ENCODE assay signal across 8 cellular contexts in the genomic region with DNA sequence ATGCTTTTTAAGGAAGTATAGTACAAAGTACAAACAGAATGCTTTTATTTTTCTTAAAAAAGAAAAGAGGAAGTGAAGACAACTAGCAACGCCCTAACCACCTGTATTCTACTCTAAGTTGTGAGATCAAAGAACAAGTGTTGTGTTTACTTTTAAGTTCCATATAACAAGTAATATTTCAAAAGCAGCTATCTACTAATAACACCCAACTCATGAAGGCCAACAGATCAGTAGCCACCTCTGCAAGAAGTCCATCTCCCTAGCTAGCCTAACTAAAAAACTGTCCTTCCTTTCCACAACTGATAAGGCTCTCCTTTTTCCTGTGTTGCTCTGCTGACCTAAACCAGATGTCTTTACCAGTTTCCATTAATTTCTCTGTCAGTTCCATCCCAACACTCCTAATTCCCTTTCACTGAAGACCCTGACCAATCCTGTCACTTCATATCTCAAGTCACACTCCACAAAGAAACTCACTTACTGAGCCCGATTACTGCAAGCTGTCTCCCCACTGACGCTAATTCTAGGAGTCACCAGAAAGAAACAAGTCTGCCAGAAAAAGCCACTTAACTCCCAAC. TPM values are rescaled to one million over a fixed set of nuclear protein-coding genes. Genes with fewer than 3 reads are reported as not detected.
DNase-seq lines count a peak whose midpoint lies in the region; ATAC-seq and TF ChIP-seq lines count a peak whose summit lies in the region.

No MANE protein-coding gene starts in this region.

- H3K4me3 ChIP-seq in neural progenitor cell (no peak overlapping the region), body of pancreas (no peak overlapping the region)

- H3K27ac Mint-ChIP-seq in activated naive CD4-positive, alpha-beta T cell treated with anti-CD3 and anti-CD28 coated beads for 36 hours: peak overlapping the region; percentile 84
- H3K27ac Mint-ChIP-seq in neural progenitor cell: no peak overlapping the region

- H3K27ac ChIP-seq in neural progenitor cell (no peak overlapping the region), body of pancreas (peak overlapping the region in 1 of 4 donors; percentile 3)

- ATAC-seq in HG03025 (IDR thresholded peaks at IDR 0.05; ENCODE audit: low FRiP score, unreplicated experiment): peak; percentile 72
- ATAC-seq in body of pancreas: no peak

- DNase-seq in activated naive CD4-positive, alpha-beta T cell treated with anti-CD3 and anti-CD28 coated beads for 36 hours: no peak
- no peak for DNase-seq in activated naive CD4-positive, alpha-beta T cell (lab: John Stamatoyannopoulos, UW)
- DNase-seq in SIG-M5 treated with dmso at 0.1 percent for 504 hours (lab: John Stamatoyannopoulos, UW; ENCODE audit: unreplicated experiment): peak; percentile 82
- peak; percentile 2 for DNase-seq in neural progenitor cell (ENCODE audit: low spot score)
- no peak for DNase-seq in AG20443 (ENCODE audit: low spot score)
- no peak for DNase-seq in activated CD4-positive, alpha-beta T cell treated with anti-CD3 and anti-CD28 coated beads, Interleukin-2, amount 50 U/mL, for 1 hour
- DNase-seq in body of pancreas: no peak

- peaks cover 4% of the 10 kb centered on the region for H3F3A ChIP-seq in neural progenitor cell (ENCODE audit: low read depth)

- peaks cover 36% of the 10 kb centered on the region for H3K36me3 Mint-ChIP-seq in activated naive CD4-positive, alpha-beta T cell treated with anti-CD3 and anti-CD28 coated beads for 36 hours (ENCODE audit: low read depth)
- peaks cover 33% of the 10 kb centered on the region for H3K36me3 Mint-ChIP-seq in neural progenitor cell

- TF ChIP-seq POLR2A in body of pancreas (IDR thresholded peaks at IDR 0.05): no peak

- no peak overlapping the region for H3K4me2 ChIP-seq in neural progenitor cell

- H3K9me3 Mint-ChIP-seq in activated naive CD4-positive, alpha-beta T cell treated with anti-CD3 and anti-CD28 coated beads for 36 hours: no peaks in the 10 kb centered on the region
- H3K9me3 Mint-ChIP-seq in neural progenitor cell: peaks cover 4% of the 10 kb centered on the region

- H2AFZ ChIP-seq in neural progenitor cell (replicated peaks): no peak overlapping the region

- H3K27me3 Mint-ChIP-seq in activated naive CD4-positive, alpha-beta T cell treated with anti-CD3 and anti-CD28 coated beads for 36 hours (ENCODE audit: low read depth): no peaks in the 10 kb centered on the region
- H3K27me3 Mint-ChIP-seq in neural progenitor cell (ENCODE audit: insufficient read depth, low read depth): no peaks in the 10 kb centered on the region

- peaks cover 14% of the 10 kb centered on the region for H4K20me1 ChIP-seq in neural progenitor cell (ENCODE audit: low read depth)

- no peak for TF ChIP-seq CTCF in neural progenitor cell (IDR thresholded peaks at IDR 0.05)
- TF ChIP-seq CTCF in body of pancreas (IDR thresholded peaks at IDR 0.05): no peak

- H3K9me3 ChIP-seq in neural progenitor cell (ENCODE audit: low read depth): no peaks in the 10 kb centered on the region
- H3K9me3 ChIP-seq in body of pancreas: no peaks in the 10 kb centered on the region

- no peak overlapping the region for H3K9ac ChIP-seq in neural progenitor cell

- H3K4me1 ChIP-seq in neural progenitor cell (no peaks in the 10 kb centered on the region), body of pancreas (peaks cover 18% of the 10 kb centered on the region)

- WGBS in body of pancreas, 2 donors: 45 to 55% methylated on average over 3 of the region's 3 CpGs

- H3K79me2 ChIP-seq in neural progenitor cell (ENCODE audit: low read depth): peaks cover 94% of the 10 kb centered on the region

- intact Hi-C loops in activated naive CD4-positive, alpha-beta T cell treated with anti-CD3 and anti-CD28 coated beads for 36 hours (cut with micrococcal nuclease): no loop called here
- intact Hi-C loops in body of pancreas (cut with DNase I): no loop called here

- no peak overlapping the region for H3K4me3 Mint-ChIP-seq in activated naive CD4-positive, alpha-beta T cell treated with anti-CD3 and anti-CD28 coated beads for 36 hours
- no peak overlapping the region for H3K4me3 Mint-ChIP-seq in neural progenitor cell

- peaks cover 52% of the 10 kb centered on the region for H3K4me1 Mint-ChIP-seq in activated naive CD4-positive, alpha-beta T cell treated with anti-CD3 and anti-CD28 coated beads for 36 hours (ENCODE audit: low read depth)
- no peaks in the 10 kb centered on the region for H3K4me1 Mint-ChIP-seq in neural progenitor cell

- CTCF ChIA-PET in activated naive CD4-positive, alpha-beta T cell treated with anti-CD3 and anti-CD28 coated beads for 36 hours (lab: Charles Lee): interaction anchor here (0.7 to 1.7 kb wide), 2 partner anchors 12 to 33 kb away, joined by 3 to 5 read pairs; no protein-coding TSS in a partner anchor

- H3K36me3 ChIP-seq in neural progenitor cell (peaks cover 10% of the 10 kb centered on the region), body of pancreas (replicated peaks in 1 of 2; ENCODE audit: insufficient read depth in 1 of 2, low read depth in 2 of 2) (no peaks in the 10 kb centered on the region)

- no peaks in the 10 kb centered on the region for H3K27me3 ChIP-seq in neural progenitor cell
- no peaks in the 10 kb centered on the region for H3K27me3 ChIP-seq in body of pancreas

RNA-seq across cellular contexts. Expression of gene PHC3, which starts 26.9 kb away (rescaled TPM):
- total RNA-seq in activated naive CD4-positive, alpha-beta T cell treated with anti-CD3 and anti-CD28 coated beads for 36 hours: 10 to 100 TPM; 48.7 to 50.4 TPM
- 27.3 and 28.4 TPM in 2 replicates for total RNA-seq in neural progenitor cell (ENCODE audit: low replicate concordance)
- 10 to 100 TPM; 34.8 to 58.7 TPM for total RNA-seq in body of pancreas

Comparison
In these comparisons a context has a peak if more than half of its experiments do, and no peak if none do; other contexts are left out.
1. DNase-seq: peak in SIG-M5 treated with dmso at 0.1 percent for 504 hours (single experiment) and neural progenitor cell (single experiment); none in activated naive CD4-positive, alpha-beta T cell treated with anti-CD3 and anti-CD28 coated beads for 36 hours (single experiment), activated naive CD4-positive, alpha-beta T cell (0 of 4), AG20443 (single experiment), activated CD4-positive, alpha-beta T cell treated with anti-CD3 and anti-CD28 coated beads, Interleukin-2, amount 50 U/mL, for 1 hour (single experiment) and body of pancreas (0 of 4).